Comparison of ENCODE assay signal across 8 cellular contexts in genomic region chr21:33490991-33491372, GRCh38. TPM values are rescaled to one million over a fixed set of nuclear protein-coding genes. Genes with fewer than 3 reads are reported as not detected.
DNase-seq lines count a peak whose midpoint lies in the region; ATAC-seq and TF ChIP-seq lines count a peak whose summit lies in the region.

No MANE protein-coding gene starts in this region.

- no peaks in the 10 kb centered on the region for H3K36me3 Mint-ChIP-seq in IgD-negative memory B cell

- peak; percentile 26 for ATAC-seq in left lobe of liver
- no peak for ATAC-seq in thoracic aorta (ENCODE audit: insufficient number of reproducible peaks, low FRiP score, low read depth)
- ATAC-seq in HG03439 (IDR thresholded peaks at IDR 0.05; ENCODE audit: unreplicated experiment): no peak

- no peaks in the 10 kb centered on the region for H4K20me1 ChIP-seq in BLaER1

- in situ Hi-C loops in astrocyte of the spinal cord (cut with HindIII; ENCODE audit: low sequenced_read_pairs): no loop called here

- peak overlapping the region; percentile 63 for H3K27ac ChIP-seq in BLaER1
- peak overlapping the region; percentile 55 to 68 for H3K27ac ChIP-seq in thoracic aorta

- H3K9me3 ChIP-seq in BLaER1 (no peaks in the 10 kb centered on the region), thoracic aorta (no peaks in the 10 kb centered on the region)

- no peaks in the 10 kb centered on the region for H3K36me3 ChIP-seq in BLaER1
- H3K36me3 ChIP-seq in thoracic aorta: no peaks in the 10 kb centered on the region

- H3K27me3 ChIP-seq in BLaER1 (no peaks in the 10 kb centered on the region), thoracic aorta (replicated peaks; ENCODE audit: insufficient read depth) (no peaks in the 10 kb centered on the region)

- H3K27me3 Mint-ChIP-seq in IgD-negative memory B cell: peaks cover 1% of the 10 kb centered on the region

- no peaks in the 10 kb centered on the region for H3K9me3 Mint-ChIP-seq in IgD-negative memory B cell

- peak overlapping the region; percentile 73 for H3K4me3 ChIP-seq in BLaER1
- H3K4me3 ChIP-seq in astrocyte of the spinal cord (ENCODE audit: low read depth, low read length): peak overlapping the region; percentile 82
- peak overlapping the region; percentile 77 for H3K4me3 ChIP-seq in thoracic aorta

- peak overlapping the region; percentile 93 for H3K4me2 ChIP-seq in BLaER1

- DNase-seq in astrocyte of the spinal cord (ENCODE audit: low read depth, low spot score) (no peak), left lobe of liver (ENCODE audit: low spot score) (no peak), thoracic aorta (ENCODE audit: low spot score) (no peak), iPS-NIHi7 (ENCODE audit: extremely low spot score) (no peak), NCI-H1417 treated with DMSO at 0.1 percent for 48 hours (lab: John Stamatoyannopoulos, UW) (no peak)

- peak overlapping the region; percentile 88 to 98 (median 94) for H3K4me3 Mint-ChIP-seq in IgD-negative memory B cell

- peaks cover 13% of the 10 kb centered on the region for H3K4me1 ChIP-seq in BLaER1
- no peaks in the 10 kb centered on the region for H3K4me1 ChIP-seq in thoracic aorta (ENCODE audit: control insufficient read depth in 1 of 2, low read depth in 2 of 2)

- peaks cover 5 to 10% (median 5%) of the 10 kb centered on the region in 3 donors for H3K4me1 Mint-ChIP-seq in IgD-negative memory B cell

- TF ChIP-seq CTCF in astrocyte of the spinal cord (IDR thresholded peaks at IDR 0.05; ENCODE audit: low read depth, low read length): no peak
- no peak for TF ChIP-seq CTCF in thoracic aorta (IDR thresholded peaks at IDR 0.05)

- peak overlapping the region; percentile 80 for H3K9ac ChIP-seq in BLaER1

- peak overlapping the region; percentile 71 to 88 (median 84) for H3K27ac Mint-ChIP-seq in IgD-negative memory B cell

RNA-seq across cellular contexts. Expression of gene DNAJC28, which starts 0.5 kb away (rescaled TPM):
- 0.21 TPM for polyA plus RNA-seq in IgD-negative memory B cell
- total RNA-seq in left lobe of liver (2.3 TPM), thoracic aorta (1 to 10 TPM in 1 of 2 donors, under 1 TPM in 1; 0.42 to 1.5 TPM)

RNA-seq across cellular contexts. Expression of gene TMEM50B, which starts 11.2 kb away (rescaled TPM):
- polyA plus RNA-seq in IgD-negative memory B cell: 31.9 TPM
- total RNA-seq in left lobe of liver: 22.3 TPM
- 10 to 100 TPM; 51.4 to 79.9 TPM for total RNA-seq in thoracic aorta

RNA-seq across cellular contexts. Expression of gene GART, which starts 50.9 kb away (rescaled TPM):
- 44.7 TPM for polyA plus RNA-seq in IgD-negative memory B cell
- 31.7 TPM for total RNA-seq in left lobe of liver
- total RNA-seq in thoracic aorta: 100 to 1,000 TPM in 1 of 2 donors, 10 to 100 TPM in 1; 64.4 to 172 TPM

RNA-seq across cellular contexts. Expression of gene SON, which starts 51.9 kb away (rescaled TPM):
- 699 TPM for polyA plus RNA-seq in IgD-negative memory B cell
- 94.6 TPM for total RNA-seq in left lobe of liver
- total RNA-seq in thoracic aorta: 100 to 1,000 TPM; 260 to 331 TPM
